37 cellular contexts compared by ENCODE assay signal in genomic region chr16:87008664-87009063, GRCh38.
DNase-seq lines count a peak whose midpoint lies in the region; ATAC-seq, FAIRE-seq and TF ChIP-seq lines count a peak whose summit lies in the region.
"Had no signal": no experiment of that assay in that cellular context is flagged by ENCODE, and none has a peak within 500 bp of the region (broad histone marks: within the 10 kb centered on the region; RNA-seq: fewer than 3 reads in every experiment).

No MANE protein-coding gene starts in this region.

- no peak overlapping the region for H4K8ac ChIP-seq in H1 (ENCODE audit: extremely low read depth, insufficient read depth, low read length)
- H4K8ac ChIP-seq in neuronal stem cell (ENCODE audit: low read depth, low read length), result no peak overlapping the region

- no peak overlapping the region for H4K5ac ChIP-seq in H1 (ENCODE audit: insufficient read length, low read depth, low read length)

- ATAC-seq in GM21786 (IDR thresholded peaks at IDR 0.05; ENCODE audit: unreplicated experiment), result no peak
- ATAC-seq in GM21576 (IDR thresholded peaks at IDR 0.05; ENCODE audit: unreplicated experiment), result no peak
- ATAC-seq: A549; CD8-positive, alpha-beta T cell had no signal

- no peak overlapping the region for H4K91ac ChIP-seq in H1 (replicated peaks; ENCODE audit: insufficient read length, low read length)
- H4K91ac ChIP-seq in neuronal stem cell (ENCODE audit: low read depth, low read length, poor library complexity), result no peak overlapping the region

- H3K9ac ChIP-seq in H1 (replicated peaks in 1 of 4; ENCODE audit: extremely low read depth in 1 of 4, low read depth in 3 of 4, low read length in 3 of 4), result no peak overlapping the region
- H3K9ac ChIP-seq in neuronal stem cell (ENCODE audit: low read depth, low read length, poor library complexity), result no peak overlapping the region
- H3K9ac ChIP-seq: BLaER1; BLaER1 treated with 17β-estradiol and CSF1 and Interleukin-3, amounts not matched to agents 10 nM and 100 nM had no signal

- H3K27me3 ChIP-seq in H7 (ENCODE audit: control insufficient read depth, insufficient read depth, low read length) (no peaks in the 10 kb centered on the region), H1 (replicated peaks in 1 of 4; ENCODE audit: control insufficient read depth in 3 of 4, extremely low read depth in 1 of 4, insufficient read depth in 3 of 4, low read length in 3 of 4) (no peaks in the 10 kb centered on the region), neuronal stem cell (ENCODE audit: control insufficient read depth in 3 of 3, insufficient read depth in 3 of 3, low read depth in 1 of 3, low read length in 3 of 3) (no peaks in the 10 kb centered on the region)
- H3K27me3 ChIP-seq: BE2C; BLaER1; BLaER1 treated with 17β-estradiol and CSF1 and Interleukin-3, amounts not matched to agents 10 nM and 100 nM had no signal

- no peaks in the 10 kb centered on the region for H3K79me1 ChIP-seq in H1 (ENCODE audit: low read depth, low read length)
- H3K79me1 ChIP-seq in neuronal stem cell (ENCODE audit: low read depth, low read length), result no peaks in the 10 kb centered on the region

- H3K27ac Mint-ChIP-seq in chondrocyte (ENCODE audit: unreplicated experiment), result no peak overlapping the region
- H3K27ac Mint-ChIP-seq: B cell; CD14-positive monocyte; CD4-positive, alpha-beta memory T cell; CD4-positive, alpha-beta T cell; CD4-positive, CD25-positive, alpha-beta regulatory T cell; CD8-positive, alpha-beta memory T cell; CD8-positive, alpha-beta T cell had no signal

- no peaks in the 10 kb centered on the region for H4K20me1 ChIP-seq in H1 (replicated peaks in 1 of 2; ENCODE audit: control insufficient read depth in 1 of 2, insufficient read depth in 2 of 2, low read length in 2 of 2)
- H4K20me1 ChIP-seq: BLaER1; BLaER1 treated with 17β-estradiol and CSF1 and Interleukin-3, amounts not matched to agents 10 nM and 100 nM had no signal

- no peaks in the 10 kb centered on the region for H3K79me2 ChIP-seq in H1 (ENCODE audit: control insufficient read depth in 1 of 2, insufficient read depth in 2 of 2, low read length in 2 of 2)

- WGBS in H1 (ENCODE audit: extremely low coverage in 1 of 2, insufficient coverage in 1 of 2, insufficient read length in 1 of 2, insufficient replicate concordance in 2 of 2, low coverage in 1 of 2, low lambda C conversion rate in 2 of 2, missing lambda C conversion rate in 1 of 2), 2 experiments, result 94% methylated on average over 5 of the region's 5 CpGs; no CpG with 5 or more reads in 1 of the 2 experiments
- no CpG with 5 or more reads among the region's 5 CpGs for WGBS in neuronal stem cell (ENCODE audit: extremely low coverage in 2 of 2, insufficient read length in 2 of 2, insufficient replicate concordance in 1 of 2), 2 donors

- no peak overlapping the region for H2BK20ac ChIP-seq in H1 (ENCODE audit: low read length)

- no peak overlapping the region for H3K14ac ChIP-seq in H1 (ENCODE audit: insufficient read length)
- no peak overlapping the region for H3K14ac ChIP-seq in neuronal stem cell (ENCODE audit: low read length)

- no peak for TF ChIP-seq POLR2A in H1 (IDR thresholded peaks at IDR 0.05; ENCODE audit: control extremely low read depth in 1 of 2, low read depth in 2 of 2, low read length in 2 of 2)

- H2BK5ac ChIP-seq in H1 (ENCODE audit: low read depth, low read length) (no peak overlapping the region), neuronal stem cell (ENCODE audit: low read length) (no peak overlapping the region)

- H3K36me3 ChIP-seq in H7 (replicated peaks; ENCODE audit: control insufficient read depth, insufficient read depth, low read length), result no peaks in the 10 kb centered on the region
- H3K36me3 ChIP-seq in H1 (ENCODE audit: control insufficient read depth in 2 of 4, insufficient read depth in 4 of 4, low read length in 3 of 4), result no peaks in the 10 kb centered on the region; a peak in 1 of 8 replicates
- H3K36me3 ChIP-seq in neuronal stem cell (replicated peaks in 1 of 2; ENCODE audit: control insufficient read depth in 2 of 2, insufficient read depth in 2 of 2, low read length in 2 of 2), result peaks cover 0 to 2% of the 10 kb centered on the region in 2 donors
- H3K36me3 ChIP-seq: BE2C; BLaER1; BLaER1 treated with 17β-estradiol and CSF1 and Interleukin-3, amounts not matched to agents 10 nM and 100 nM had no signal

- no peak overlapping the region for H2BK120ac ChIP-seq in H1 (replicated peaks; ENCODE audit: low read depth, low read length)
- no peak overlapping the region for H2BK120ac ChIP-seq in neuronal stem cell (ENCODE audit: low read depth, low read length)

- H3K18ac ChIP-seq in H1 (ENCODE audit: extremely low read depth, low read length) (no peak overlapping the region), neuronal stem cell (ENCODE audit: low read length) (peak overlapping the region; percentile 35)

- DNase-seq in H7 (peak; percentile 28), chondrocyte (ENCODE audit: low spot score) (peak; percentile 76), H1 (ENCODE audit: low read depth in 1 of 2, low spot score in 2 of 2) (no peak), neuronal stem cell (ENCODE audit: low spot score) (no peak), LoVo (ENCODE audit: low spot score) (no peak), NCI-H1930 (lab: John Stamatoyannopoulos, UW) (no peak)
- DNase-seq: 8988T; ACHN; AML-193; BE2C; C1 segment of cervical spinal cord; Caco-2; Calu3; CD4-positive, alpha-beta memory T cell; CD4-positive, alpha-beta T cell; CD4-positive, CD25-positive, alpha-beta regulatory T cell; CD8-positive, alpha-beta memory T cell; CD8-positive, alpha-beta T cell; COR-L47; DMS 273 treated with DMSO at 0.1 percent for 48 hours; DMS153; DMS53; DMS79; DMS79 treated with DMSO at 0.1 percent for 48 hours; DND-41; EL had no signal

- peaks cover 2% of the 10 kb centered on the region for H3K4me1 Mint-ChIP-seq in chondrocyte (ENCODE audit: low read depth)
- H3K4me1 Mint-ChIP-seq: B cell; CD14-positive monocyte; CD4-positive, alpha-beta memory T cell; CD8-positive, alpha-beta memory T cell had no signal

- no peak overlapping the region for H3K27ac ChIP-seq in H1 (ENCODE audit: low read depth, low read length)
- H3K27ac ChIP-seq in neuronal stem cell (replicated peaks; ENCODE audit: low read length), result no peak overlapping the region
- H3K27ac ChIP-seq: 22Rv1; A549; BLaER1; BLaER1 treated with 17β-estradiol and CSF1 and Interleukin-3, amounts not matched to agents 10 nM and 100 nM; C4-2B had no signal

- H3K56ac ChIP-seq in H1 (replicated peaks; ENCODE audit: insufficient read length, low read depth, low read length), result no peak overlapping the region

- H3K9me3 ChIP-seq in H1 (ENCODE audit: insufficient read depth in 2 of 2, low read depth in 1 of 2, low read length in 1 of 2), result peaks cover 13 to 19% of the 10 kb centered on the region in 2 experiments
- peaks cover 0 to 13% of the 10 kb centered on the region in 2 donors for H3K9me3 ChIP-seq in neuronal stem cell (replicated peaks in 1 of 2; ENCODE audit: control insufficient read depth in 2 of 2, insufficient read depth in 1 of 2, low read depth in 1 of 2, low read length in 2 of 2)
- H3K9me3 ChIP-seq: A549, BE2C had no signal

- no peak for TF ChIP-seq RAD21 in H1 (IDR thresholded peaks at IDR 0.05 in 1 of 2, conservative IDR thresholded peaks at IDR 0.05 in 1 of 2; ENCODE audit: low read depth in 2 of 2, low read length in 2 of 2)

- H3K4me1 ChIP-seq in H1 (replicated peaks in 1 of 4; ENCODE audit: control insufficient read depth in 3 of 4, insufficient read depth in 4 of 4, low read length in 3 of 4), result no peaks in the 10 kb centered on the region
- H3K4me1 ChIP-seq in neuronal stem cell (ENCODE audit: control insufficient read depth in 2 of 2, insufficient read depth in 1 of 2, low read depth in 1 of 2, low read length in 2 of 2), result peaks cover 0 to 6% of the 10 kb centered on the region in 2 donors
- H3K4me1 ChIP-seq: A549; BE2C; BLaER1; BLaER1 treated with 17β-estradiol and CSF1 and Interleukin-3, amounts not matched to agents 10 nM and 100 nM; Caco-2 had no signal

- H2AFZ ChIP-seq in H1 (ENCODE audit: low read length), result no peak overlapping the region
- no peak overlapping the region for H2AFZ ChIP-seq in neuronal stem cell (ENCODE audit: low read length)

- H3K23me2 ChIP-seq in H1 (ENCODE audit: low read depth, low read length), result peaks cover 2% of the 10 kb centered on the region; the same call in 1 of the 2 replicates

- no peak for FAIRE-seq in H1 (lab: Jason Lieb, UNC)
- FAIRE-seq: A204.1, A549, D721Med had no signal

- CTCF ChIA-PET in H1 (lab: Charles Lee; ENCODE audit: partially characterized antibody), result no interaction called here

- H3K4ac ChIP-seq in H1 (replicated peaks; ENCODE audit: insufficient read length, low read depth, low read length) (no peak overlapping the region), neuronal stem cell (ENCODE audit: low read length) (no peak overlapping the region)

- H3K4me3 Mint-ChIP-seq in chondrocyte (ENCODE audit: unreplicated experiment), result no peak overlapping the region
- H3K4me3 Mint-ChIP-seq: B cell; CD14-positive monocyte; CD4-positive, alpha-beta memory T cell; CD4-positive, alpha-beta T cell; CD4-positive, CD25-positive, alpha-beta regulatory T cell; CD8-positive, alpha-beta memory T cell; CD8-positive, alpha-beta T cell had no signal

- H3K4me3 ChIP-seq in H7 (ENCODE audit: insufficient read depth, low read depth, low read length), result no peak overlapping the region
- no peak overlapping the region for H3K4me3 ChIP-seq in H1 (ENCODE audit: extremely low read depth in 1 of 4, insufficient read depth in 2 of 4, low read depth in 3 of 4, low read length in 4 of 4)
- no peak overlapping the region for H3K4me3 ChIP-seq in neuronal stem cell (ENCODE audit: low read length in 2 of 2)
- H3K4me3 ChIP-seq: A549; BLaER1; BLaER1 treated with 17β-estradiol and CSF1 and Interleukin-3, amounts not matched to agents 10 nM and 100 nM had no signal

- TF ChIP-seq EP300 in H1 (IDR thresholded peaks at IDR 0.05; ENCODE audit: borderline replicate concordance in 1 of 2, low read depth in 2 of 2, low read length in 2 of 2), result no peak

- no peak overlapping the region for H2BK12ac ChIP-seq in H1 (ENCODE audit: low read depth, low read length)
- H2BK12ac ChIP-seq in neuronal stem cell (ENCODE audit: low read length), result no peak overlapping the region

- no peaks in the 10 kb centered on the region for H3K9me3 Mint-ChIP-seq in chondrocyte (ENCODE audit: low read depth)
- H3K9me3 Mint-ChIP-seq: CD8-positive, alpha-beta T cell had no signal

- H2AK5ac ChIP-seq in H1 (ENCODE audit: low read depth, low read length) (no peak overlapping the region), neuronal stem cell (ENCODE audit: low read depth, low read length) (no peak overlapping the region)

- H3K36me3 Mint-ChIP-seq in chondrocyte (ENCODE audit: low read depth), result no peaks in the 10 kb centered on the region
- H3K36me3 Mint-ChIP-seq: CD14-positive monocyte; CD4-positive, alpha-beta memory T cell; CD4-positive, CD25-positive, alpha-beta regulatory T cell; CD8-positive, alpha-beta memory T cell; CD8-positive, alpha-beta T cell had no signal

- no peak overlapping the region for H2BK15ac ChIP-seq in H1 (ENCODE audit: low read length)
- H2BK15ac ChIP-seq in neuronal stem cell (ENCODE audit: low read length), result no peak overlapping the region

- no peaks in the 10 kb centered on the region for H3K27me3 Mint-ChIP-seq in chondrocyte (ENCODE audit: low read depth)
- H3K27me3 Mint-ChIP-seq: B cell; CD4-positive, alpha-beta T cell; CD8-positive, alpha-beta memory T cell had no signal

- no peak for TF ChIP-seq CTCF in chondrocyte (IDR thresholded peaks at IDR 0.05)
- TF ChIP-seq CTCF in H1 (IDR thresholded peaks at IDR 0.05; ENCODE audit: control extremely low read depth in 1 of 3, insufficient read depth in 1 of 3, low read depth in 1 of 3, low read length in 3 of 3), result no peak

- POLR2A ChIA-PET in H1 (lab: Charles Lee; ENCODE audit: partially characterized antibody), result interaction anchor here (0.6 kb wide), 1 partner anchor 54 kb away, joined by 3 read pairs; no protein-coding TSS in a partner anchor

- no peak overlapping the region for H3K4me2 ChIP-seq in H1 (ENCODE audit: insufficient read depth in 1 of 2, low read depth in 2 of 2, low read length in 2 of 2)
- H3K4me2 ChIP-seq in neuronal stem cell (ENCODE audit: insufficient read depth, low read length, poor library complexity, severe bottlenecking), result no peak overlapping the region
- H3K4me2 ChIP-seq: A549; BLaER1; BLaER1 treated with 17β-estradiol and CSF1 and Interleukin-3, amounts not matched to agents 10 nM and 100 nM had no signal

- no peak overlapping the region for H3K23ac ChIP-seq in H1 (ENCODE audit: insufficient read length)
- no peak overlapping the region for H3K23ac ChIP-seq in neuronal stem cell (ENCODE audit: low read depth, low read length, poor library complexity)

Comparison
In these comparisons a context has a peak if more than half of its experiments do, and no peak if none do; other contexts are left out.
1. DNase-seq: peak in H7 (single experiment) and chondrocyte (single experiment); none in H1 (0 of 2), neuronal stem cell (single experiment), LoVo (single experiment) and NCI-H1930 (0 of 2).